ENCODE assay signal across 8 cellular contexts in the genomic region with DNA sequence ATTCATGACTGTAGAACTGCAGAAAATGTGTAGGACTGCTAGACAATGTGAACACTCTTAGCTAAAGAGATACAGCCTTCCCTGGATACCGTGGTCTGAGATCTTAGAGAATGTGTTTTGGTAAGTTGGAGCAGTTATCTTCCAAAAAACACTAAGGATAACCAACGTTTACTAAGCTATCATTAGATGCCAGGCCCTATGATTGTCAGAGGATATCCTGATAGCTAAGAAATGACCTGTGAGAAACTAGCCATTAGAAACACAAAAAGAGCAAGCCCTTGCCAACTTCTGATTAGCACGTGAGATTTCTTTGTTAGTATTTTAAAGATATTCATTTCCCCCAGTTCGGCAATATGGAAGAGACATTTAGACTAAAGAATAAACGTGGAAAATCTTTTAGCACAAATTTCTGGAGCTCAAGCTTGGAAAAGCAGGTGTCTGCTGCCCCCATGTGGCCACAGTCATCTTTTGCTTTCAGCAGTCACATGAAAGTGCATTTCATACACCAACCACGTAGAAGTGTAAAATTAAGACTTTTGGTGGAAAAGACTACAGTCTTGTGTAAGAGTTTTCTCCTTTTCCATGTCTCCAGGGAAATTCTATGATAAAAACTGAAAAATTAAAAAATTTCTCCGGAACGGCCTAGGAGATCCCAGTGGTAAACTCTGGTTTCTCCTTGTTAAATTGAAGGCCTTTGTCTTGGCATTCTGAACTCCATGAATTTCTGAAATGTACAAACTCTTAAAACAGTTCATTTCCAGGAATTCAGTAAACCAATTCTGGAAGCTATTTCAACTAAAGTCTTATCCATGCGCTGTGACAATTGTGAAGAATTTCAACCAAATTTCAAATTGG.
A peak's percentile ranks its signal among the peaks of the same experiment; 100 is the strongest.
DNase-seq lines count a peak whose midpoint lies in the region; ATAC-seq, FAIRE-seq and TF ChIP-seq lines count a peak whose summit lies in the region.

No MANE protein-coding gene starts in this region.

- H3K4me1 Mint-ChIP-seq in activated CD4-positive, alpha-beta memory T cell treated with anti-CD3 and anti-CD28 coated beads, Interleukin-2, amount 10 ng/mL, durations not matched to agents 7 days and 5 days: peaks cover 3% of the 10 kb centered on the region
- no peaks in the 10 kb centered on the region for H3K4me1 Mint-ChIP-seq in effector memory CD8-positive, alpha-beta T cell (ENCODE audit: low read depth in 2 of 2)

- TF ChIP-seq POLR2A in A549 (IDR thresholded peaks at IDR 0.05; ENCODE audit: low read length): no peak

- POLR2A ChIA-PET in A549 (lab: Yijun Ruan, JAX): interaction anchor here (1.2 kb wide), 2 partner anchors 894 to 1086 kb away, joined by 3 to 4 read pairs; no protein-coding TSS in a partner anchor
- POLR2A ChIA-PET in activated CD4-positive, alpha-beta memory T cell treated with anti-CD3 and anti-CD28 coated beads, Interleukin-2, amount 10 ng/mL, durations not matched to agents 7 days and 5 days (lab: Charles Lee): no interaction called here

- H3K9me3 ChIP-seq in A549: no peaks in the 10 kb centered on the region

- H3K4me3 Mint-ChIP-seq in activated CD4-positive, alpha-beta memory T cell treated with anti-CD3 and anti-CD28 coated beads, Interleukin-2, amount 10 ng/mL, durations not matched to agents 7 days and 5 days: no peak overlapping the region
- no peak overlapping the region for H3K4me3 Mint-ChIP-seq in effector memory CD8-positive, alpha-beta T cell

- H3K9me3 Mint-ChIP-seq in activated CD4-positive, alpha-beta memory T cell treated with anti-CD3 and anti-CD28 coated beads, Interleukin-2, amount 10 ng/mL, durations not matched to agents 7 days and 5 days: no peaks in the 10 kb centered on the region
- no peaks in the 10 kb centered on the region for H3K9me3 Mint-ChIP-seq in effector memory CD8-positive, alpha-beta T cell

- TF ChIP-seq RAD21 in A549 (conservative IDR thresholded peaks at IDR 0.05 in 1 of 2, IDR thresholded peaks at IDR 0.05 in 1 of 2): peak; percentile 94 to 96

- no peak overlapping the region; the same call in 2 of the 3 replicates for H3K4me2 ChIP-seq in A549

- H3K27ac Mint-ChIP-seq in activated CD4-positive, alpha-beta memory T cell treated with anti-CD3 and anti-CD28 coated beads, Interleukin-2, amount 10 ng/mL, durations not matched to agents 7 days and 5 days: no peak overlapping the region
- H3K27ac Mint-ChIP-seq in effector memory CD8-positive, alpha-beta T cell: no peak overlapping the region

- no peak overlapping the region for H3K4me3 ChIP-seq in A549

- no peak for TF ChIP-seq EP300 in A549 (IDR thresholded peaks at IDR 0.05)

- WGBS in A549 (ENCODE audit: missing lambda C conversion rate): 16% methylated on average over 9 of the region's 9 CpGs

- no peaks in the 10 kb centered on the region for H3K36me3 Mint-ChIP-seq in activated CD4-positive, alpha-beta memory T cell treated with anti-CD3 and anti-CD28 coated beads, Interleukin-2, amount 10 ng/mL, durations not matched to agents 7 days and 5 days (ENCODE audit: low read depth)
- H3K36me3 Mint-ChIP-seq in effector memory CD8-positive, alpha-beta T cell (ENCODE audit: insufficient read depth): no peaks in the 10 kb centered on the region

- CTCF ChIA-PET in A549 (lab: Yijun Ruan, JAX): interaction anchor here (0.6 to 2.9 kb wide), 24 partner anchors 9 to 1221 kb away, joined by 3 to 20 read pairs (median 4); no protein-coding TSS in a partner anchor
- CTCF ChIA-PET in activated CD4-positive, alpha-beta memory T cell treated with anti-CD3 and anti-CD28 coated beads, Interleukin-2, amount 10 ng/mL, durations not matched to agents 7 days and 5 days (lab: Charles Lee): interaction anchor here (0.5 to 1.7 kb wide), 11 partner anchors 11 to 1085 kb away, joined by 3 to 9 read pairs (median 3); no protein-coding TSS in a partner anchor

- TF ChIP-seq CTCF in A549 (IDR thresholded peaks at IDR 0.05): peak; percentile 89
- peak; percentile 64 for TF ChIP-seq CTCF in GM12872 (IDR thresholded peaks at IDR 0.05; ENCODE audit: insufficient read depth, low read depth, low read length)

- peaks cover 7% of the 10 kb centered on the region; the same call in 1 of the 3 replicates for H3K4me1 ChIP-seq in A549

- H3K27ac ChIP-seq in A549: peak overlapping the region; percentile 28 to 58; a peak in 5 of 6 replicates

- peak; percentile 64 to 72 for ATAC-seq in A549
- ATAC-seq in effector memory CD8-positive, alpha-beta T cell (replicated peaks): no peak
- no peak for ATAC-seq in HG02938 (IDR thresholded peaks at IDR 0.05; ENCODE audit: unreplicated experiment)

- FAIRE-seq in A549 (lab: Jason Lieb, UNC): no peak

- H3K27me3 Mint-ChIP-seq in activated CD4-positive, alpha-beta memory T cell treated with anti-CD3 and anti-CD28 coated beads, Interleukin-2, amount 10 ng/mL, durations not matched to agents 7 days and 5 days: no peaks in the 10 kb centered on the region
- no peaks in the 10 kb centered on the region for H3K27me3 Mint-ChIP-seq in effector memory CD8-positive, alpha-beta T cell

- DNase-seq in A549 (ENCODE audit: low read depth in 1 of 2, low spot score in 1 of 2) (peak; percentile 35 to 76), NCI-H2227 (lab: John Stamatoyannopoulos, UW; ENCODE audit: unreplicated experiment) (peak; percentile 66), middle frontal gyrus (ENCODE audit: extremely low spot score, low spot score) (peak; percentile 4)
- peak; percentile 61 for DNase-seq in activated CD4-positive, alpha-beta memory T cell treated with anti-CD3 and anti-CD28 coated beads, Interleukin-2, amount 10 ng/mL, durations not matched to agents 7 days and 5 days
- DNase-seq in effector memory CD8-positive, alpha-beta T cell: peak; percentile 39 to 52 (median 41)
- peak; percentile 24 to 49 for DNase-seq in stimulated activated CD8-positive, alpha-beta memory T cell treated with anti-CD3 and anti-CD28 coated beads, Interleukin-4, amount 100 ng/mL, for 4 hours (ENCODE audit: low read depth in 2 of 2, low spot score in 1 of 2)

TF ChIP-seq in A549, 52 proteins besides CTCF, POLR2A, EP300 and RAD21:
- TF ChIP-seq SMC3 (IDR thresholded peaks at IDR 0.05): peak; percentile 85
- no peak for TF ChIP-seq HOXB13 (CRISPR knock-in tag; IDR thresholded peaks at IDR 0.05; ENCODE audit: low read depth)
- TF ChIP-seq, protein P1, sequence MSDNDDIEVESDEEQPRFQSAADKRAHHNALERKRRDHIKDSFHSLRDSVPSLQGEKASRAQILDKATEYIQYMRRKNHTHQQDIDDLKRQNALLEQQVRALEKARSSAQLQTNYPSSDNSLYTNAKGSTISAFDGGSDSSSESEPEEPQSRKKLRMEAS (IDR thresholded peaks at IDR 0.05): peak; percentile 33; the same call in 1 of the 2 replicates
- TF ChIP-seq, protein P2, sequence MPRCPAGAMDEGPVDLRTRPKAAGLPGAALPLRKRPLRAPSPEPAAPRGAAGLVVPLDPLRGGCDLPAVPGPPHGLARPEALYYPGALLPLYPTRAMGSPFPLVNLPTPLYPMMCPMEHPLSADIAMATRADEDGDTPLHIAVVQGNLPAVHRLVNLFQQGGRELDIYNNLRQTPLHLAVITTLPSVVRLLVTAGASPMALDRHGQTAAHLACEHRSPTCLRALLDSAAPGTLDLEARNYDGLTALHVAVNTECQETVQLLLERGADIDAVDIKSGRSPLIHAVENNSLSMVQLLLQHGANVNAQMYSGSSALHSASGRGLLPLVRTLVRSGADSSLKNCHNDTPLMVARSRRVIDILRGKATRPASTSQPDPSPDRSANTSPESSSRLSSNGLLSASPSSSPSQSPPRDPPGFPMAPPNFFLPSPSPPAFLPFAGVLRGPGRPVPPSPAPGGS (IDR thresholded peaks at IDR 0.05): no peak

Comparison
In these comparisons a context has a peak if more than half of its experiments do, and no peak if none do; other contexts are left out.
1. ATAC-seq: peak in A549 (2 of 2); none in effector memory CD8-positive, alpha-beta T cell (single experiment) and HG02938 (single experiment).
2. DNase-seq: peak in every context shown above with its lines; median percentile 66 in NCI-H2227; 61 in activated CD4-positive, alpha-beta memory T cell treated with anti-CD3 and anti-CD28 coated beads, Interleukin-2, amount 10 ng/mL, durations not matched to agents 7 days and 5 days; 56 in A549; 41 in effector memory CD8-positive, alpha-beta T cell; 36 in stimulated activated CD8-positive, alpha-beta memory T cell treated with anti-CD3 and anti-CD28 coated beads, Interleukin-4, amount 100 ng/mL, for 4 hours; 4 in middle frontal gyrus.